31 cellular contexts compared by ENCODE assay signal in genomic region chr7:10038351-10038750, GRCh38.
"Had no signal": no experiment of that assay in that cellular context is flagged by ENCODE, and none has a peak within 500 bp of the region (broad histone marks: within the 10 kb centered on the region; RNA-seq: fewer than 3 reads in every experiment).

No MANE protein-coding gene starts in this region.

- FAIRE-seq: bronchial epithelial cell had no signal

- H3K9me3 ChIP-seq: adrenal gland, esophagus muscularis mucosa had no signal

- DNase-seq: activated CD4-positive, alpha-beta memory T cell treated with anti-CD3 and anti-CD28 coated beads for 36 hours; activated CD4-positive, alpha-beta T cell treated with anti-CD3 and anti-CD28 coated beads for 36 hours; activated CD4-positive, alpha-beta T cell treated with anti-CD3 and anti-CD28 coated beads, Interleukin-2, amount 10 ng/mL, durations not matched to agents 24 days and 14 days; activated CD4-positive, CD25-positive, alpha-beta regulatory T cell; activated CD4-positive, CD25-positive, alpha-beta regulatory T cell treated with anti-CD3 and anti-CD28 coated beads, Interleukin-2, amount 50 U/mL, for 72 hours; activated CD8-positive, alpha-beta memory T cell treated with anti-CD3 and anti-CD28 coated beads, Interleukin-2, amount 10 ng/mL, durations not matched to agents 7 days and 5 days; activated CD8-positive, alpha-beta memory T cell treated with anti-CD3 and anti-CD28 coated beads, Interleukin-2, amount 50 U/mL, for 4 hours; activated CD8-positive, alpha-beta T cell treated with anti-CD3 and anti-CD28 coated beads, Interleukin-2, amount 10 ng/mL, durations not matched to agents 7 days and 5 days; activated effector memory CD4-positive, alpha-beta T cell treated with anti-CD3 and anti-CD28 coated beads, Interleukin-2, amount 50 U/mL, for 16 hours; activated naive CD4-positive, alpha-beta T cell treated with anti-CD3 and anti-CD28 coated beads for 36 hours; activated naive CD8-positive, alpha-beta T cell treated with anti-CD3 and anti-CD28 coated beads for 36 hours; activated naive CD8-positive, alpha-beta T cell treated with anti-CD3 and anti-CD28 coated beads, Interleukin-2, amount 50 U/mL, for 24 hours; activated T-cell treated with anti-CD3 and anti-CD28 coated beads, Interleukin-2, amount 50 U/mL, for 1 hour; activated T-cell treated with anti-CD3 and anti-CD28 coated beads, Interleukin-2, amount 50 U/mL, for 48 hours; adrenal gland; amygdala; aorta; brain microvascular endothelial cell; dorsolateral prefrontal cortex; effector memory CD4-positive, alpha-beta T cell; endodermal cell; head of caudate nucleus; T-helper 2 cell had no signal

- H3K27ac ChIP-seq: adrenal gland, brain microvascular endothelial cell, coronary artery, dorsolateral prefrontal cortex, esophagus muscularis mucosa had no signal

- H3K4me1 Mint-ChIP-seq: activated CD4-positive, alpha-beta T cell treated with anti-CD3 and anti-CD28 coated beads, Interleukin-2, amount 10 ng/mL, durations not matched to agents 24 days and 14 days; activated naive CD4-positive, alpha-beta T cell treated with anti-CD3 and anti-CD28 coated beads, Interleukin-2, amount 50 U/mL, for 24 hours; activated naive CD8-positive, alpha-beta T cell treated with anti-CD3 and anti-CD28 coated beads for 36 hours; activated naive CD8-positive, alpha-beta T cell treated with anti-CD3 and anti-CD28 coated beads, Interleukin-2, amount 50 U/mL, for 24 hours; central memory CD8-positive, alpha-beta T cell; endodermal cell had no signal

- H3K4me3 Mint-ChIP-seq: activated CD4-positive, alpha-beta memory T cell treated with anti-CD3 and anti-CD28 coated beads for 36 hours; activated CD4-positive, alpha-beta T cell treated with anti-CD3 and anti-CD28 coated beads for 36 hours; activated CD4-positive, alpha-beta T cell treated with anti-CD3 and anti-CD28 coated beads, Interleukin-2, amount 10 ng/mL, durations not matched to agents 24 days and 14 days; activated CD8-positive, alpha-beta memory T cell treated with anti-CD3 and anti-CD28 coated beads, Interleukin-2, amount 10 ng/mL, durations not matched to agents 7 days and 5 days; activated CD8-positive, alpha-beta T cell treated with anti-CD3 and anti-CD28 coated beads, Interleukin-2, amount 10 ng/mL, durations not matched to agents 7 days and 5 days; activated naive CD4-positive, alpha-beta T cell treated with anti-CD3 and anti-CD28 coated beads for 36 hours; activated naive CD4-positive, alpha-beta T cell treated with anti-CD3 and anti-CD28 coated beads, Interleukin-2, amount 50 U/mL, for 24 hours; activated naive CD8-positive, alpha-beta T cell treated with anti-CD3 and anti-CD28 coated beads for 36 hours; activated naive CD8-positive, alpha-beta T cell treated with anti-CD3 and anti-CD28 coated beads, Interleukin-2, amount 50 U/mL, for 24 hours; activated T-helper 1 cell treated with anti-CD3 and anti-CD28 coated beads, Interleukin-12 subunit alpha, Interleukin-12 subunit beta, Interleukin-2, Interleukin-4 antibody, amounts not matched to agents 30 ng/mL and 10 ng/mL and 1 ng/mL, durations not matched to agents 14 hours and 24 hours and 36 hours; central memory CD8-positive, alpha-beta T cell; dendritic cell treated with granulocyte-macrophage colony-stimulating factor and Interleukin-4, amounts not matched to agents 40 ng/mL and 50 ng/mL, for 4 days; endodermal cell had no signal

- H3K27me3 Mint-ChIP-seq: activated CD4-positive, alpha-beta memory T cell treated with anti-CD3 and anti-CD28 coated beads for 36 hours; activated CD4-positive, alpha-beta T cell treated with anti-CD3 and anti-CD28 coated beads for 36 hours; activated CD4-positive, alpha-beta T cell treated with anti-CD3 and anti-CD28 coated beads, Interleukin-2, amount 10 ng/mL, durations not matched to agents 24 days and 14 days; activated CD8-positive, alpha-beta memory T cell treated with anti-CD3 and anti-CD28 coated beads, Interleukin-2, amount 10 ng/mL, durations not matched to agents 7 days and 5 days; activated naive CD4-positive, alpha-beta T cell treated with anti-CD3 and anti-CD28 coated beads, Interleukin-2, amount 50 U/mL, for 24 hours; activated naive CD8-positive, alpha-beta T cell treated with anti-CD3 and anti-CD28 coated beads for 36 hours; activated naive CD8-positive, alpha-beta T cell treated with anti-CD3 and anti-CD28 coated beads, Interleukin-2, amount 50 U/mL, for 24 hours; central memory CD8-positive, alpha-beta T cell; dendritic cell treated with granulocyte-macrophage colony-stimulating factor and Interleukin-4, amounts not matched to agents 40 ng/mL and 50 ng/mL, for 4 days had no signal

- H3K36me3 ChIP-seq: adrenal gland, brain microvascular endothelial cell, esophagus muscularis mucosa had no signal

- H3K4me3 ChIP-seq: adrenal gland, coronary artery, dorsolateral prefrontal cortex, esophagus muscularis mucosa had no signal

- H3K27me3 ChIP-seq: adrenal gland, brain microvascular endothelial cell, dorsolateral prefrontal cortex, esophagus muscularis mucosa had no signal

- H3K4me1 ChIP-seq: adrenal gland, esophagus muscularis mucosa had no signal

- H3K9me3 Mint-ChIP-seq: activated CD4-positive, alpha-beta T cell treated with anti-CD3 and anti-CD28 coated beads, Interleukin-2, amount 10 ng/mL, durations not matched to agents 24 days and 14 days; activated naive CD8-positive, alpha-beta T cell treated with anti-CD3 and anti-CD28 coated beads for 36 hours; activated naive CD8-positive, alpha-beta T cell treated with anti-CD3 and anti-CD28 coated beads, Interleukin-2, amount 50 U/mL, for 24 hours; activated T-helper 1 cell treated with anti-CD3 and anti-CD28 coated beads, Interleukin-12 subunit alpha, Interleukin-12 subunit beta, Interleukin-2, Interleukin-4 antibody, amounts not matched to agents 30 ng/mL and 10 ng/mL and 1 ng/mL, durations not matched to agents 14 hours and 24 hours and 36 hours; activated T-helper 2 cell treated with anti-CD3 and anti-CD28 coated beads, Interferon-gamma antibody, Interleukin-2, Interleukin-4, amounts not matched to agents 10 μg/mL and 5 μg/mL and 100 μg/mL, durations not matched to agents 14 hours and 24 hours and 36 hours; dendritic cell treated with granulocyte-macrophage colony-stimulating factor and Interleukin-4, amounts not matched to agents 40 ng/mL and 50 ng/mL, for 4 days; endodermal cell had no signal

- H3K27ac Mint-ChIP-seq: activated CD4-positive, alpha-beta memory T cell treated with anti-CD3 and anti-CD28 coated beads for 36 hours; activated CD4-positive, alpha-beta T cell treated with anti-CD3 and anti-CD28 coated beads for 36 hours; activated CD4-positive, alpha-beta T cell treated with anti-CD3 and anti-CD28 coated beads, Interleukin-2, amount 10 ng/mL, durations not matched to agents 24 days and 14 days; activated CD8-positive, alpha-beta memory T cell treated with anti-CD3 and anti-CD28 coated beads, Interleukin-2, amount 10 ng/mL, durations not matched to agents 7 days and 5 days; activated CD8-positive, alpha-beta T cell treated with anti-CD3 and anti-CD28 coated beads, Interleukin-2, amount 10 ng/mL, durations not matched to agents 7 days and 5 days; activated naive CD4-positive, alpha-beta T cell treated with anti-CD3 and anti-CD28 coated beads for 36 hours; activated naive CD4-positive, alpha-beta T cell treated with anti-CD3 and anti-CD28 coated beads, Interleukin-2, amount 50 U/mL, for 24 hours; activated naive CD8-positive, alpha-beta T cell treated with anti-CD3 and anti-CD28 coated beads for 36 hours; activated naive CD8-positive, alpha-beta T cell treated with anti-CD3 and anti-CD28 coated beads, Interleukin-2, amount 50 U/mL, for 24 hours; activated T-helper 1 cell treated with anti-CD3 and anti-CD28 coated beads, Interleukin-12 subunit alpha, Interleukin-12 subunit beta, Interleukin-2, Interleukin-4 antibody, amounts not matched to agents 30 ng/mL and 10 ng/mL and 1 ng/mL, durations not matched to agents 14 hours and 24 hours and 36 hours; activated T-helper 2 cell treated with anti-CD3 and anti-CD28 coated beads, Interferon-gamma antibody, Interleukin-2, Interleukin-4, amounts not matched to agents 10 μg/mL and 5 μg/mL and 100 μg/mL, durations not matched to agents 14 hours and 24 hours and 36 hours; dendritic cell treated with granulocyte-macrophage colony-stimulating factor and Interleukin-4, amounts not matched to agents 40 ng/mL and 50 ng/mL, for 4 days; endodermal cell had no signal

- H3K36me3 Mint-ChIP-seq: activated CD4-positive, alpha-beta memory T cell treated with anti-CD3 and anti-CD28 coated beads for 36 hours; activated CD8-positive, alpha-beta memory T cell treated with anti-CD3 and anti-CD28 coated beads, Interleukin-2, amount 10 ng/mL, durations not matched to agents 7 days and 5 days; activated naive CD4-positive, alpha-beta T cell treated with anti-CD3 and anti-CD28 coated beads, Interleukin-2, amount 50 U/mL, for 24 hours; activated naive CD8-positive, alpha-beta T cell treated with anti-CD3 and anti-CD28 coated beads for 36 hours had no signal
